ENCODE assay signal across 1 cellular context in the genomic region with DNA sequence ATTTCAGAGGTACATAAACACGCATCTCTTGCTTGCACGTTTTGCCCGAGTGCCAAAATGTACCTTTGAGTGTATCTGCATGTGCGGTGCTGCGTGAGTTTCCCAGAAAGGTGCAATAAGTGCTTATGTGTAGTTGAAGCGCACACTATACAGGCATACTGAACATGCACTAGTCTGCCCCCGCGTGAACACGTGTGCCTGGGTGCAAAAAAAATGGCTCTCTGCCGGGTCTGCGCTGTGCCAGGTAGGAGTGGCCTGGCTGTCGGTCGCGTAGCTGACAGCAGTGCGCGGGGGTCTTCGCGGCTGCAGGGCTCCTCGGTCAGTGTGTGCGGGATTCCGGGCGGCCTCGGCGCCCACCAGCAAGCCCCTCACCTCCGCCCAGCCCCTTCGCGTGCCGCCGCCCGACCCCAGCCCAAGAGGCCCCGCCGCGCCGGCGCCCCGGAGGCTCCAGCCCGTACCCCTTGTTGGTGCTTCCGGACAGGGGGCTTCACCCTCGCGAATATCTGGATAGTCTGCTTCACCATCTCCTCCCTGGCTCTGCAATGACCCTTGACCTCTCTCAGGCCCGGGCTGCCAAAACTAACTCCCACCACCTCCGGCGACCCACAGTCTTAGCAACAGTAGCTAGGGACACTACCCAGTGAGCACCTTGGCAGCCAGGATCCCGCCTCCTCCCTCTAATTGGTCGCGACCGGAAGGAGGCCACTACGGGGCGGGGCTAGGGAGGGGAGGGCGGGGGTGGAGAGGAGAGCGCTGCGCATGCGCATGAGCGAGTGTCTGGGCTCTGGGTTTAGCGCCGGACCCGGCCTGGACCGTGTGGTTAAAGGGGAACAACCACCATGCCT.
TF ChIP-seq lines count a peak whose summit lies in the region.

A gene with protein sequence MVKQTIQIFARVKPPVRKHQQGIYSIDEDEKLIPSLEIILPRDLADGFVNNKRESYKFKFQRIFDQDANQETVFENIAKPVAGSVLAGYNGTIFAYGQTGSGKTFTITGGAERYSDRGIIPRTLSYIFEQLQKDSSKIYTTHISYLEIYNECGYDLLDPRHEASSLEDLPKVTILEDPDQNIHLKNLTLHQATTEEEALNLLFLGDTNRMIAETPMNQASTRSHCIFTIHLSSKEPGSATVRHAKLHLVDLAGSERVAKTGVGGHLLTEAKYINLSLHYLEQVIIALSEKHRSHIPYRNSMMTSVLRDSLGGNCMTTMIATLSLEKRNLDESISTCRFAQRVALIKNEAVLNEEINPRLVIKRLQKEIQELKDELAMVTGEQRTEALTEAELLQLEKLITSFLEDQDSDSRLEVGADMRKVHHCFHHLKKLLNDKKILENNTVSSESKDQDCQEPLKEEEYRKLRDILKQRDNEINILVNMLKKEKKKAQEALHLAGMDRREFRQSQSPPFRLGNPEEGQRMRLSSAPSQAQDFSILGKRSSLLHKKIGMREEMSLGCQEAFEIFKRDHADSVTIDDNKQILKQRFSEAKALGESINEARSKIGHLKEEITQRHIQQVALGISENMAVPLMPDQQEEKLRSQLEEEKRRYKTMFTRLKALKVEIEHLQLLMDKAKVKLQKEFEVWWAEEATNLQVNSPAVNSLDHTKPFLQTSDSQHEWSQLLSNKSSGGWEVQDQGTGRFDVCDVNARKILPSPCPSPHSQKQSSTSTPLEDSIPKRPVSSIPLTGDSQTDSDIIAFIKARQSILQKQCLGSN (minus strand): TSS at position 622 of the 845 bp plus-strand sequence. CDS start 98 bp downstream, at position 524.

TF ChIP-seq in HepG2, 621 proteins besides CTCF, POLR2A, EP300 and RAD21 (continued from another document and continues in another):
- no peak for TF ChIP-seq GPBP1L1 (CRISPR knock-in tag; IDR thresholded peaks at IDR 0.05)
- no peak for TF ChIP-seq ETS1 (CRISPR knock-in tag; IDR thresholded peaks at IDR 0.05)
- no peak for TF ChIP-seq DMAP1 (CRISPR knock-in tag; IDR thresholded peaks at IDR 0.05)
- TF ChIP-seq NFYB (CRISPR knock-in tag; IDR thresholded peaks at IDR 0.05): peak; percentile 69
- TF ChIP-seq SRSF4 (IDR thresholded peaks at IDR 0.05; ENCODE audit: low read depth, low read length, poor library complexity, severe bottlenecking): no peak
- no peak for TF ChIP-seq CHD2 (IDR thresholded peaks at IDR 0.05; ENCODE audit: low read depth, low read length)
- TF ChIP-seq PHF5A (CRISPR knock-in tag; IDR thresholded peaks at IDR 0.05; ENCODE audit: low read depth, unreplicated experiment): no peak
- TF ChIP-seq ZNF432 (CRISPR knock-in tag; IDR thresholded peaks at IDR 0.05; ENCODE audit: borderline replicate concordance): no peak
- TF ChIP-seq, protein P1, sequence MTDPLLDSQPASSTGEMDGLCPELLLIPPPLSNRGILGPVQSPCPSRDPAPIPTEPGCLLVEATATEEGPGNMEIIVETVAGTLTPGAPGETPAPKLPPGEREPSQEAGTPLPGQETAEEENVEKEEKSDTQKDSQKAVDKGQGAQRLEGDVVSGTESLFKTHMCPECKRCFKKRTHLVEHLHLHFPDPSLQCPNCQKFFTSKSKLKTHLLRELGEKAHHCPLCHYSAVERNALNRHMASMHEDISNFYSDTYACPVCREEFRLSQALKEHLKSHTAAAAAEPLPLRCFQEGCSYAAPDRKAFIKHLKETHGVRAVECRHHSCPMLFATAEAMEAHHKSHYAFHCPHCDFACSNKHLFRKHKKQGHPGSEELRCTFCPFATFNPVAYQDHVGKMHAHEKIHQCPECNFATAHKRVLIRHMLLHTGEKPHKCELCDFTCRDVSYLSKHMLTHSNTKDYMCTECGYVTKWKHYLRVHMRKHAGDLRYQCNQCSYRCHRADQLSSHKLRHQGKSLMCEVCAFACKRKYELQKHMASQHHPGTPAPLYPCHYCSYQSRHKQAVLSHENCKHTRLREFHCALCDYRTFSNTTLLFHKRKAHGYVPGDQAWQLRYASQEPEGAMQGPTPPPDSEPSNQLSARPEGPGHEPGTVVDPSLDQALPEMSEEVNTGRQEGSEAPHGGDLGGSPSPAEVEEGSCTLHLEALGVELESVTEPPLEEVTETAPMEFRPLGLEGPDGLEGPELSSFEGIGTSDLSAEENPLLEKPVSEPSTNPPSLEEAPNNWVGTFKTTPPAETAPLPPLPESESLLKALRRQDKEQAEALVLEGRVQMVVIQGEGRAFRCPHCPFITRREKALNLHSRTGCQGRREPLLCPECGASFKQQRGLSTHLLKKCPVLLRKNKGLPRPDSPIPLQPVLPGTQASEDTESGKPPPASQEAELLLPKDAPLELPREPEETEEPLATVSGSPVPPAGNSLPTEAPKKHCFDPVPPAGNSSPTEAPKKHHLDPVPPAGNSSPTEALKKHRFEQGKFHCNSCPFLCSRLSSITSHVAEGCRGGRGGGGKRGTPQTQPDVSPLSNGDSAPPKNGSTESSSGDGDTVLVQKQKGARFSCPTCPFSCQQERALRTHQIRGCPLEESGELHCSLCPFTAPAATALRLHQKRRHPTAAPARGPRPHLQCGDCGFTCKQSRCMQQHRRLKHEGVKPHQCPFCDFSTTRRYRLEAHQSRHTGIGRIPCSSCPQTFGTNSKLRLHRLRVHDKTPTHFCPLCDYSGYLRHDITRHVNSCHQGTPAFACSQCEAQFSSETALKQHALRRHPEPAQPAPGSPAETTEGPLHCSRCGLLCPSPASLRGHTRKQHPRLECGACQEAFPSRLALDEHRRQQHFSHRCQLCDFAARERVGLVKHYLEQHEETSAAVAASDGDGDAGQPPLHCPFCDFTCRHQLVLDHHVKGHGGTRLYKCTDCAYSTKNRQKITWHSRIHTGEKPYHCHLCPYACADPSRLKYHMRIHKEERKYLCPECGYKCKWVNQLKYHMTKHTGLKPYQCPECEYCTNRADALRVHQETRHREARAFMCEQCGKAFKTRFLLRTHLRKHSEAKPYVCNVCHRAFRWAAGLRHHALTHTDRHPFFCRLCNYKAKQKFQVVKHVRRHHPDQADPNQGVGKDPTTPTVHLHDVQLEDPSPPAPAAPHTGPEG (CRISPR knock-in tag; IDR thresholded peaks at IDR 0.05): no peak
- peak; percentile 72; the same call in 1 of the 3 replicates for TF ChIP-seq MXI1 (IDR thresholded peaks at IDR 0.05; ENCODE audit: borderline replicate concordance, low read depth, low read length)
- TF ChIP-seq ELF3 (CRISPR knock-in tag; IDR thresholded peaks at IDR 0.05): no peak; the same call in 1 of the 2 replicates
- TF ChIP-seq PBX2 (CRISPR knock-in tag; IDR thresholded peaks at IDR 0.05): no peak
- TF ChIP-seq CREB1 (IDR thresholded peaks at IDR 0.05): 0 out of 2 replicates have a peak, but pooled peaks have one; percentile 20
- no peak for TF ChIP-seq CREB1 (CRISPR knock-in tag; IDR thresholded peaks at IDR 0.05)
- peak; percentile 37; the same call in 1 of the 2 replicates for TF ChIP-seq MXD4 (CRISPR knock-in tag; IDR thresholded peaks at IDR 0.05)
- TF ChIP-seq NR2C2 (CRISPR knock-in tag; IDR thresholded peaks at IDR 0.05; ENCODE audit: borderline replicate concordance): peak; percentile 77
- TF ChIP-seq ATF7-NPFF (CRISPR knock-in tag; IDR thresholded peaks at IDR 0.05; ENCODE audit: low read depth): no peak; the same call in 1 of the 2 replicates
- TF ChIP-seq ZNF704 (CRISPR knock-in tag; IDR thresholded peaks at IDR 0.05; ENCODE audit: borderline replicate concordance): no peak
- no peak for TF ChIP-seq MED8 (CRISPR knock-in tag; IDR thresholded peaks at IDR 0.05; ENCODE audit: insufficient replicate concordance)
- TF ChIP-seq NFE2L2 (IDR thresholded peaks at IDR 0.05; ENCODE audit: low read length): no peak
- no peak for TF ChIP-seq ZNF546 (CRISPR knock-in tag; conservative IDR thresholded peaks at IDR 0.05)
- no peak for TF ChIP-seq CCDC6 (CRISPR knock-in tag; IDR thresholded peaks at IDR 0.05)
- TF ChIP-seq, protein P2, sequence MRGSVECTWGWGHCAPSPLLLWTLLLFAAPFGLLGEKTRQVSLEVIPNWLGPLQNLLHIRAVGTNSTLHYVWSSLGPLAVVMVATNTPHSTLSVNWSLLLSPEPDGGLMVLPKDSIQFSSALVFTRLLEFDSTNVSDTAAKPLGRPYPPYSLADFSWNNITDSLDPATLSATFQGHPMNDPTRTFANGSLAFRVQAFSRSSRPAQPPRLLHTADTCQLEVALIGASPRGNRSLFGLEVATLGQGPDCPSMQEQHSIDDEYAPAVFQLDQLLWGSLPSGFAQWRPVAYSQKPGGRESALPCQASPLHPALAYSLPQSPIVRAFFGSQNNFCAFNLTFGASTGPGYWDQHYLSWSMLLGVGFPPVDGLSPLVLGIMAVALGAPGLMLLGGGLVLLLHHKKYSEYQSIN (CRISPR knock-in tag; IDR thresholded peaks at IDR 0.05; ENCODE audit: borderline replicate concordance): no peak
- TF ChIP-seq, protein P3, sequence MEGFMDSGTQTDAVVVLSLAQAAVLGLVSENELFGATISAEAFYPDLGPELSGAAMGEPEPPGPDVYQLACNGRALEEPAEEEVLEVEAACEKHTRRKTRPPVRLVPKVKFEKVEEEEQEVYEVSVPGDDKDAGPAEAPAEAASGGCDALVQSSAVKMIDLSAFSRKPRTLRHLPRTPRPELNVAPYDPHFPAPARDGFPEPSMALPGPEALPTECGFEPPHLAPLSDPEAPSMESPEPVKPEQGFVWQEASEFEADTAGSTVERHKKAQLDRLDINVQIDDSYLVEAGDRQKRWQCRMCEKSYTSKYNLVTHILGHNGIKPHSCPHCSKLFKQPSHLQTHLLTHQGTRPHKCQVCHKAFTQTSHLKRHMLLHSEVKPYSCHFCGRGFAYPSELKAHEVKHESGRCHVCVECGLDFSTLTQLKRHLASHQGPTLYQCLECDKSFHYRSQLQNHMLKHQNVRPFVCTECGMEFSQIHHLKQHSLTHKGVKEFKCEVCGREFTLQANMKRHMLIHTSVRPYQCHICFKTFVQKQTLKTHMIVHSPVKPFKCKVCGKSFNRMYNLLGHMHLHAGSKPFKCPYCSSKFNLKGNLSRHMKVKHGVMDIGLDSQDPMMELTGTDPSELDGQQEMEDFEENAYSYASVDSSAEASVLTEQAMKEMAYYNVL (CRISPR knock-in tag; IDR thresholded peaks at IDR 0.05; ENCODE audit: borderline replicate concordance): no peak
- TF ChIP-seq ZNF275 (CRISPR knock-in tag; IDR thresholded peaks at IDR 0.05; ENCODE audit: borderline replicate concordance): 0 out of 2 replicates have a peak, but pooled peaks have one; percentile 26
- TF ChIP-seq, protein P4, sequence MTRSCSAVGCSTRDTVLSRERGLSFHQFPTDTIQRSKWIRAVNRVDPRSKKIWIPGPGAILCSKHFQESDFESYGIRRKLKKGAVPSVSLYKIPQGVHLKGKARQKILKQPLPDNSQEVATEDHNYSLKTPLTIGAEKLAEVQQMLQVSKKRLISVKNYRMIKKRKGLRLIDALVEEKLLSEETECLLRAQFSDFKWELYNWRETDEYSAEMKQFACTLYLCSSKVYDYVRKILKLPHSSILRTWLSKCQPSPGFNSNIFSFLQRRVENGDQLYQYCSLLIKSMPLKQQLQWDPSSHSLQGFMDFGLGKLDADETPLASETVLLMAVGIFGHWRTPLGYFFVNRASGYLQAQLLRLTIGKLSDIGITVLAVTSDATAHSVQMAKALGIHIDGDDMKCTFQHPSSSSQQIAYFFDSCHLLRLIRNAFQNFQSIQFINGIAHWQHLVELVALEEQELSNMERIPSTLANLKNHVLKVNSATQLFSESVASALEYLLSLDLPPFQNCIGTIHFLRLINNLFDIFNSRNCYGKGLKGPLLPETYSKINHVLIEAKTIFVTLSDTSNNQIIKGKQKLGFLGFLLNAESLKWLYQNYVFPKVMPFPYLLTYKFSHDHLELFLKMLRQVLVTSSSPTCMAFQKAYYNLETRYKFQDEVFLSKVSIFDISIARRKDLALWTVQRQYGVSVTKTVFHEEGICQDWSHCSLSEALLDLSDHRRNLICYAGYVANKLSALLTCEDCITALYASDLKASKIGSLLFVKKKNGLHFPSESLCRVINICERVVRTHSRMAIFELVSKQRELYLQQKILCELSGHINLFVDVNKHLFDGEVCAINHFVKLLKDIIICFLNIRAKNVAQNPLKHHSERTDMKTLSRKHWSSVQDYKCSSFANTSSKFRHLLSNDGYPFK (CRISPR knock-in tag; IDR thresholded peaks at IDR 0.05; ENCODE audit: borderline replicate concordance): no peak
- TF ChIP-seq NKX3-1 (CRISPR knock-in tag; IDR thresholded peaks at IDR 0.05): no peak
- TF ChIP-seq ZNF883 (CRISPR knock-in tag; IDR thresholded peaks at IDR 0.05; ENCODE audit: not compliant biosample characterization): no peak
- no peak for TF ChIP-seq FIP1L1 (IDR thresholded peaks at IDR 0.05; ENCODE audit: borderline replicate concordance, insufficient read depth, low read depth, low read length)
